ENCODE assay signal across 10 cellular contexts in the genomic region with DNA sequence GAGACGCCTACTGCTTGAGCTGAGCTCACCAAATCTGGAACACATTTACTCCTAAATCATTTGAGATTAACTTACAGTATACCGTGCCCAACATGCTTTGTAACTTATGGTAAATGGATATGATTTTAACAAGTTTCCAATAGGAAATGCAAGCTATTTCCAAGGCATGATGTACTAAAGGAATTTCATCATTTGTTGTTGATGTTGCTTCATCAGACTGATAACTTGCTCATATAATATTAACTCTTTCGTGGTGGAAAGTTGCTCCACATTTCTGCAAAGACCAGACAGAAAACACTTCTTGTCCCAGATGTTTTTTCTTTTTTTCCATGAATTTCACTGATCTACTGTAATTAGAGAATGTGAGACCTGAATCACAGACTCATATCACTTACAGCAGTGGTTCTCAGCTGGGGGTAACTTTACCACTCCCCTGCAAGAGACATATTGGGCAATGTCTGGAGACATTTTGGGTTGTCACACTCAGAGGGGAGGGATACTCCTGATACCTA.
DNase-seq lines count a peak whose midpoint lies in the region; ATAC-seq, FAIRE-seq and TF ChIP-seq lines count a peak whose summit lies in the region.
"Had no signal": no experiment of that assay in that cellular context is flagged by ENCODE, and none has a peak within 500 bp of the region (broad histone marks: within the 10 kb centered on the region; RNA-seq: fewer than 3 reads in every experiment).

No MANE protein-coding gene starts in this region.

- TF ChIP-seq POLR2A in A549 (IDR thresholded peaks at IDR 0.05; ENCODE audit: low read length) = no peak

- CTCF ChIA-PET in A549 (lab: Yijun Ruan, JAX) (interaction anchor here (0.9 to 1.5 kb wide), 4 partner anchors 8 to 321 kb away, joined by 3 to 4 read pairs (median 3); no protein-coding TSS in a partner anchor), HEK293 (lab: Yijun Ruan, JAX) (interaction anchor here (0.6 to 2.0 kb wide), 12 partner anchors 8 to 1020 kb away, joined by 3 to 9 read pairs (median 3); no protein-coding TSS in a partner anchor)

- H3K4me1 ChIP-seq in A549 (peaks cover 7% of the 10 kb centered on the region; the same call in 1 of the 3 replicates), HEK293 (ENCODE audit: control insufficient read depth, insufficient read depth, low read length) (peaks cover 17% of the 10 kb centered on the region)

- POLR2A ChIA-PET in A549 (lab: Yijun Ruan, JAX) = no interaction called here
- POLR2A ChIA-PET in HEK293 (lab: Yijun Ruan, JAX) = no interaction called here

- H3K4me2 ChIP-seq in A549 = peak overlapping the region; percentile 37; the same call in 2 of the 3 replicates

- ATAC-seq in A549 = no peak

- TF ChIP-seq EP300 in A549 (IDR thresholded peaks at IDR 0.05) = no peak

- no peaks in the 10 kb centered on the region for H3K9me3 ChIP-seq in A549
- no peaks in the 10 kb centered on the region for H3K9me3 ChIP-seq in HEK293 (ENCODE audit: control insufficient read depth, insufficient read depth, low read depth, low read length)
- H3K9me3 ChIP-seq: ovary had no signal

- FAIRE-seq in A549 (lab: Jason Lieb, UNC) = no peak

- DNase-seq in A549 (ENCODE audit: low read depth in 1 of 2, low spot score in 1 of 2) = no peak
- DNase-seq in amniotic epithelial cell (ENCODE audit: low read depth) = peak; percentile 87
- DNase-seq in kidney glomerular epithelial cell (lab: John Stamatoyannopoulos, UW) = peak; percentile 9
- DNase-seq in occipital lobe (lab: John Stamatoyannopoulos, UW) = no peak
- no peak for DNase-seq in CD1c-positive myeloid dendritic cell (ENCODE audit: extremely low spot score)
- no peak for DNase-seq in NCI-H526 treated with DMSO at 0.1 percent for 48 hours (lab: John Stamatoyannopoulos, UW)
- no peak for DNase-seq in activated gamma-delta T cell treated with Interleukin-2 at 50 U/mL for 16 hours
- DNase-seq: NCI-H1694, ovary had no signal

- H3K4me3 ChIP-seq in A549 (no peak overlapping the region), HEK293 (ENCODE audit: low read depth, low read length) (no peak overlapping the region)
- H3K4me3 ChIP-seq: ovary had no signal

- TF ChIP-seq RAD21 in A549 (conservative IDR thresholded peaks at IDR 0.05 in 1 of 2, IDR thresholded peaks at IDR 0.05 in 1 of 2) = no peak

- TF ChIP-seq CTCF in A549 (IDR thresholded peaks at IDR 0.05) (no peak), HEK293 (tag by site-specific recombination; IDR thresholded peaks at IDR 0.05) (no peak)

- peaks cover 0 to 28% of the 10 kb centered on the region in 2 experiments; a peak in 1 of 3 replicates for H3K36me3 ChIP-seq in HEK293 (ENCODE audit: control insufficient read depth in 2 of 2, insufficient read depth in 1 of 2, low read length in 2 of 2)
- H3K36me3 ChIP-seq: ovary had no signal

- WGBS in A549 (ENCODE audit: missing lambda C conversion rate) = 37% methylated on average over 3 of the region's 3 CpGs

- no peak overlapping the region for H3K27ac ChIP-seq in A549
- no peak overlapping the region for H3K27ac ChIP-seq in HEK293 (ENCODE audit: extremely low read depth, low read depth, low read length)
- H3K27ac ChIP-seq: ovary had no signal

TF ChIP-seq in A549, 52 proteins besides CTCF, POLR2A, EP300 and RAD21:
- TF ChIP-seq, protein P1, sequence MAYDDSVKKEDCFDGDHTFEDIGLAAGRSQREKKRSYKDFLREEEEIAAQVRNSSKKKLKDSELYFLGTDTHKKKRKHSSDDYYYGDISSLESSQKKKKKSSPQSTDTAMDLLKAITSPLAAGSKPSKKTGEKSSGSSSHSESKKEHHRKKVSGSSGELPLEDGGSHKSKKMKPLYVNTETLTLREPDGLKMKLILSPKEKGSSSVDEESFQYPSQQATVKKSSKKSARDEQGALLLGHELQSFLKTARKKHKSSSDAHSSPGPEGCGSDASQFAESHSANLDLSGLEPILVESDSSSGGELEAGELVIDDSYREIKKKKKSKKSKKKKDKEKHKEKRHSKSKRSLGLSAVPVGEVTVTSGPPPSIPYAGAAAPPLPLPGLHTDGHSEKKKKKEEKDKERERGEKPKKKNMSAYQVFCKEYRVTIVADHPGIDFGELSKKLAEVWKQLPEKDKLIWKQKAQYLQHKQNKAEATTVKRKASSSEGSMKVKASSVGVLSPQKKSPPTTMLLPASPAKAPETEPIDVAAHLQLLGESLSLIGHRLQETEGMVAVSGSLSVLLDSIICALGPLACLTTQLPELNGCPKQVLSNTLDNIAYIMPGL (CRISPR knock-in tag; IDR thresholded peaks at IDR 0.05; ENCODE audit: borderline replicate concordance) = no peak
- TF ChIP-seq CBX2 (IDR thresholded peaks at IDR 0.05; ENCODE audit: borderline replicate concordance, low read depth) (no peak), GATA3 (IDR thresholded peaks at IDR 0.05; ENCODE audit: borderline replicate concordance) (no peak), CEBPB (IDR thresholded peaks at IDR 0.05) (peak; percentile 69 to 82)

TF ChIP-seq in HEK293, 187 proteins besides CTCF, POLR2A, EP300 and RAD21 (continues in another document):
- TF ChIP-seq ZEB2 (tag by site-specific recombination; IDR thresholded peaks at IDR 0.05) = peak; percentile 47
- TF ChIP-seq, protein P2, sequence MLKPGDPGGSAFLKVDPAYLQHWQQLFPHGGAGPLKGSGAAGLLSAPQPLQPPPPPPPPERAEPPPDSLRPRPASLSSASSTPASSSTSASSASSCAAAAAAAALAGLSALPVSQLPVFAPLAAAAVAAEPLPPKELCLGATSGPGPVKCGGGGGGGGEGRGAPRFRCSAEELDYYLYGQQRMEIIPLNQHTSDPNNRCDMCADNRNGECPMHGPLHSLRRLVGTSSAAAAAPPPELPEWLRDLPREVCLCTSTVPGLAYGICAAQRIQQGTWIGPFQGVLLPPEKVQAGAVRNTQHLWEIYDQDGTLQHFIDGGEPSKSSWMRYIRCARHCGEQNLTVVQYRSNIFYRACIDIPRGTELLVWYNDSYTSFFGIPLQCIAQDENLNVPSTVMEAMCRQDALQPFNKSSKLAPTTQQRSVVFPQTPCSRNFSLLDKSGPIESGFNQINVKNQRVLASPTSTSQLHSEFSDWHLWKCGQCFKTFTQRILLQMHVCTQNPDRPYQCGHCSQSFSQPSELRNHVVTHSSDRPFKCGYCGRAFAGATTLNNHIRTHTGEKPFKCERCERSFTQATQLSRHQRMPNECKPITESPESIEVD (tag by site-specific recombination; IDR thresholded peaks at IDR 0.05) = 0 out of 2 replicates have a peak, but pooled peaks have one; percentile 18
- TF ChIP-seq ZXDB (tag by site-specific recombination; IDR thresholded peaks at IDR 0.05) = no peak
- TF ChIP-seq, protein P3, sequence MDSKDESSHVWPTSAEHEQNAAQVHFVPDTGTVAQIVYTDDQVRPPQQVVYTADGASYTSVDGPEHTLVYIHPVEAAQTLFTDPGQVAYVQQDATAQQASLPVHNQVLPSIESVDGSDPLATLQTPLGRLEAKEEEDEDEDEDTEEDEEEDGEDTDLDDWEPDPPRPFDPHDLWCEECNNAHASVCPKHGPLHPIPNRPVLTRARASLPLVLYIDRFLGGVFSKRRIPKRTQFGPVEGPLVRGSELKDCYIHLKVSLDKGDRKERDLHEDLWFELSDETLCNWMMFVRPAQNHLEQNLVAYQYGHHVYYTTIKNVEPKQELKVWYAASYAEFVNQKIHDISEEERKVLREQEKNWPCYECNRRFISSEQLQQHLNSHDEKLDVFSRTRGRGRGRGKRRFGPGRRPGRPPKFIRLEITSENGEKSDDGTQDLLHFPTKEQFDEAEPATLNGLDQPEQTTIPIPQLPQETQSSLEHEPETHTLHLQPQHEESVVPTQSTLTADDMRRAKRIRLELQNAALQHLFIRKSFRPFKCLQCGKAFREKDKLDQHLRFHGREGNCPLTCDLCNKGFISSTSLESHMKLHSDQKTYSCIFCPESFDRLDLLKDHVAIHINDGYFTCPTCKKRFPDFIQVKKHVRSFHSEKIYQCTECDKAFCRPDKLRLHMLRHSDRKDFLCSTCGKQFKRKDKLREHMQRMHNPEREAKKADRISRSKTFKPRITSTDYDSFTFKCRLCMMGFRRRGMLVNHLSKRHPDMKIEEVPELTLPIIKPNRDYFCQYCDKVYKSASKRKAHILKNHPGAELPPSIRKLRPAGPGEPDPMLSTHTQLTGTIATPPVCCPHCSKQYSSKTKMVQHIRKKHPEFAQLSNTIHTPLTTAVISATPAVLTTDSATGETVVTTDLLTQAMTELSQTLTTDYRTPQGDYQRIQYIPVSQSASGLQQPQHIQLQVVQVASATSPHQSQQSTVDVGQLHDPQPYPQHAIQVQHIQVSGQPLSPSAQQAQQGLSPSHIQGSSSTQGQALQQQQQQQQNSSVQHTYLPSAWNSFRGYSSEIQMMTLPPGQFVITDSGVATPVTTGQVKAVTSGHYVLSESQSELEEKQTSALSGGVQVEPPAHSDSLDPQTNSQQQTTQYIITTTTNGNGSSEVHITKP (tag by site-specific recombination; IDR thresholded peaks at IDR 0.05) = peak; percentile 96
- 0 out of 2 replicates have a peak, but pooled peaks have one; percentile 15 for TF ChIP-seq ZNF394 (tag by site-specific recombination; IDR thresholded peaks at IDR 0.05; ENCODE audit: borderline replicate concordance)
- TF ChIP-seq ZFP69B (tag by site-specific recombination; IDR thresholded peaks at IDR 0.05) = no peak
- 0 out of 2 replicates have a peak, but pooled peaks have one; percentile 12 for TF ChIP-seq ZBTB21 (tag by site-specific recombination; IDR thresholded peaks at IDR 0.05)
- TF ChIP-seq ZNF626 (tag by site-specific recombination; IDR thresholded peaks at IDR 0.05) = no peak
- TF ChIP-seq ZIC2 (tag by site-specific recombination; IDR thresholded peaks at IDR 0.05) = peak; percentile 48; the same call in 1 of the 2 replicates
- 0 out of 2 replicates have a peak, but pooled peaks have one; percentile 21 for TF ChIP-seq ZSCAN18 (tag by site-specific recombination; IDR thresholded peaks at IDR 0.05)
- no peak for TF ChIP-seq ZNF677 (tag by site-specific recombination; IDR thresholded peaks at IDR 0.05)
- no peak for TF ChIP-seq ZNF571 (tag by site-specific recombination; IDR thresholded peaks at IDR 0.05)
- TF ChIP-seq PRDM1 (tag by site-specific recombination; IDR thresholded peaks at IDR 0.05) = 0 out of 2 replicates have a peak, but pooled peaks have one; percentile 11
- TF ChIP-seq GLIS1 (tag by site-specific recombination; IDR thresholded peaks at IDR 0.05) = peak; percentile 87

Comparison
In these comparisons a context has a peak if more than half of its experiments do, and no peak if none do; other contexts are left out.
1. DNase-seq: peak in amniotic epithelial cell (single experiment) and kidney glomerular epithelial cell (single experiment); none in A549 (0 of 2), occipital lobe (single experiment), CD1c-positive myeloid dendritic cell (single experiment), NCI-H526 treated with DMSO at 0.1 percent for 48 hours (single experiment) and activated gamma-delta T cell treated with Interleukin-2 at 50 U/mL for 16 hours (single experiment).